ENCODE assay signal across 15 cellular contexts in the genomic region with DNA sequence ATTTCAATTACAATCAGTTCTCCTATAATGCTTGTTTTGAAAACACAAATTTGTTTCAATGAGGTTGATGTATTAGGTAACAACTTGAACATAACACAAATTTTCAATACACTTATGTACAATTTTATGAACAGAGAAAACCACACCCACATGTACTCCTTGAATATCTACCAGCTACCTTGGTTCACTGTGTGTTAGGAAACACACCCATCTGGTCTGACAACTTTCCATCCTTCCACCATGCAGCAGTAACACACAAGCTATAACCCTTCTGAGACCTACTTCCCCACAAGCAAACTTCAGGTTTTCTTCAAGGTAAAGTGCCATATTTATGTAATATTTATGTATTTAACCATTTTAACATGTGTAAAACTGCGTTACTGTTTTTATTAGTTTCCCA. TPM values are rescaled to one million over a fixed set of nuclear protein-coding genes. Genes with fewer than 3 reads are reported as not detected.
A peak's percentile ranks its signal among the peaks of the same experiment; 100 is the strongest.
DNase-seq lines count a peak whose midpoint lies in the region; ATAC-seq and TF ChIP-seq lines count a peak whose summit lies in the region.
"Had no signal": no experiment of that assay in that cellular context is flagged by ENCODE, and none has a peak within 500 bp of the region (broad histone marks: within the 10 kb centered on the region; RNA-seq: fewer than 3 reads in every experiment).

No MANE protein-coding gene starts in this region.

- TF ChIP-seq CTCF in GM23338 (conservative IDR thresholded peaks at IDR 0.05; ENCODE audit: low read depth in 2 of 2) = no peak
- no peak for TF ChIP-seq CTCF in LNCaP clone FGC (IDR thresholded peaks at IDR 0.05; ENCODE audit: control insufficient read depth, extremely low read depth, insufficient read depth)
- no peak for TF ChIP-seq CTCF in smooth muscle cell (IDR thresholded peaks at IDR 0.05; ENCODE audit: borderline replicate concordance, insufficient read depth, poor library complexity, severe bottlenecking)

- no peaks in the 10 kb centered on the region for H3K27me3 Mint-ChIP-seq in GM23338 (ENCODE audit: insufficient read depth, low read depth, poor library complexity)
- H3K27me3 Mint-ChIP-seq: B cell; CD4-positive, alpha-beta memory T cell; IgD-negative memory B cell had no signal

- H3K4me3 ChIP-seq in GM23338 = no peak overlapping the region
- no peak overlapping the region for H3K4me3 ChIP-seq in LNCaP clone FGC (ENCODE audit: low read depth, low read length)
- no peak overlapping the region for H3K4me3 ChIP-seq in MG63
- H3K4me3 ChIP-seq in smooth muscle cell = no peak overlapping the region
- H3K4me3 ChIP-seq: GM12878 had no signal

- peak overlapping the region; percentile 36; the same call in 1 of the 2 replicates for H3K27ac Mint-ChIP-seq in GM23338
- H3K27ac Mint-ChIP-seq: B cell had no signal

- H3K4me1 ChIP-seq in GM23338 (ENCODE audit: insufficient read depth) (no peaks in the 10 kb centered on the region), smooth muscle cell (ENCODE audit: low read depth) (no peaks in the 10 kb centered on the region)

- H3K36me3 ChIP-seq in GM23338 (ENCODE audit: insufficient read depth) = no peaks in the 10 kb centered on the region
- H3K36me3 ChIP-seq in MG63 = no peaks in the 10 kb centered on the region
- H3K36me3 ChIP-seq in smooth muscle cell (ENCODE audit: low read depth) = no peaks in the 10 kb centered on the region

- no peak overlapping the region for H2AFZ ChIP-seq in GM23338
- H2AFZ ChIP-seq in smooth muscle cell (ENCODE audit: low read depth) = no peak overlapping the region

- no peaks in the 10 kb centered on the region for H3K79me2 ChIP-seq in GM23338 (replicated peaks; ENCODE audit: insufficient read depth)
- H3K79me2 ChIP-seq in smooth muscle cell (ENCODE audit: low read depth) = no peaks in the 10 kb centered on the region

- no peaks in the 10 kb centered on the region for H3K4me1 Mint-ChIP-seq in GM23338
- H3K4me1 Mint-ChIP-seq: B cell; CD4-positive, alpha-beta memory T cell; IgD-negative memory B cell had no signal

- H3K9me2 ChIP-seq in GM23338 (ENCODE audit: insufficient read depth) = no peaks in the 10 kb centered on the region

- no peak for ATAC-seq in GM23338
- ATAC-seq: GM12878 had no signal

- H3K9me3 Mint-ChIP-seq in GM23338 = no peaks in the 10 kb centered on the region
- H3K9me3 Mint-ChIP-seq: CD4-positive, alpha-beta memory T cell; IgD-negative memory B cell had no signal

- H3K9me3 ChIP-seq in MG63 = no peaks in the 10 kb centered on the region
- no peaks in the 10 kb centered on the region for H3K9me3 ChIP-seq in smooth muscle cell (replicated peaks; ENCODE audit: low read depth)

- no peaks in the 10 kb centered on the region for H3K36me3 Mint-ChIP-seq in GM23338 (ENCODE audit: low read depth)

- 80% methylated on average over 1 of the region's 1 CpG for WGBS in smooth muscle cell (ENCODE audit: low lambda C conversion rate)

- no peak overlapping the region for H3K9ac ChIP-seq in smooth muscle cell (ENCODE audit: low read depth)

- DNase-seq in GM23338 (ENCODE audit: low spot score) (no peak), LNCaP clone FGC (ENCODE audit: low read depth) (peak; percentile 65), epithelial cell of prostate (ENCODE audit: low read depth, low spot score) (peak; percentile 1), mucosa of gallbladder (ENCODE audit: low spot score) (peak; percentile 45), activated gamma-delta T cell (lab: John Stamatoyannopoulos, UW) (no peak), MG63 (no peak), smooth muscle cell (lab: John Stamatoyannopoulos, UW; ENCODE audit: unreplicated experiment) (no peak)
- no peak for DNase-seq in activated CD4-positive, CD25-positive, alpha-beta regulatory T cell treated with anti-CD3 and anti-CD28 coated beads, Interleukin-2, amount 50 U/mL, for 72 hours
- DNase-seq: C1 segment of cervical spinal cord; CD4-positive, alpha-beta memory T cell; COR-L47; H7 had no signal

- H3K27ac ChIP-seq in GM23338 (ENCODE audit: low read depth) (no peak overlapping the region), epithelial cell of prostate (no peak overlapping the region), smooth muscle cell (ENCODE audit: low read depth) (no peak overlapping the region)

- H3F3A ChIP-seq in GM23338 (replicated peaks; ENCODE audit: low read depth) = no peaks in the 10 kb centered on the region
- no peaks in the 10 kb centered on the region for H3F3A ChIP-seq in smooth muscle cell (ENCODE audit: low read depth)

- H4K20me1 ChIP-seq in GM23338 (replicated peaks; ENCODE audit: insufficient read depth) (no peaks in the 10 kb centered on the region), smooth muscle cell (ENCODE audit: low read depth) (no peaks in the 10 kb centered on the region)

- no peak overlapping the region for H3K4me3 Mint-ChIP-seq in GM23338
- H3K4me3 Mint-ChIP-seq: B cell; CD4-positive, alpha-beta memory T cell; IgD-negative memory B cell had no signal

- H3K4me2 ChIP-seq in GM23338 (no peak overlapping the region), smooth muscle cell (no peak overlapping the region)

- no peaks in the 10 kb centered on the region for H3K27me3 ChIP-seq in GM23338 (ENCODE audit: insufficient read depth)
- no peaks in the 10 kb centered on the region for H3K27me3 ChIP-seq in MG63
- no peaks in the 10 kb centered on the region for H3K27me3 ChIP-seq in smooth muscle cell (ENCODE audit: low read depth)

TF ChIP-seq in GM23338, 12 proteins besides CTCF, POLR2A, EP300 and RAD21:
- TF ChIP-seq NANOG (IDR thresholded peaks at IDR 0.05; ENCODE audit: borderline replicate concordance) = no peak
- TF ChIP-seq, protein P1, sequence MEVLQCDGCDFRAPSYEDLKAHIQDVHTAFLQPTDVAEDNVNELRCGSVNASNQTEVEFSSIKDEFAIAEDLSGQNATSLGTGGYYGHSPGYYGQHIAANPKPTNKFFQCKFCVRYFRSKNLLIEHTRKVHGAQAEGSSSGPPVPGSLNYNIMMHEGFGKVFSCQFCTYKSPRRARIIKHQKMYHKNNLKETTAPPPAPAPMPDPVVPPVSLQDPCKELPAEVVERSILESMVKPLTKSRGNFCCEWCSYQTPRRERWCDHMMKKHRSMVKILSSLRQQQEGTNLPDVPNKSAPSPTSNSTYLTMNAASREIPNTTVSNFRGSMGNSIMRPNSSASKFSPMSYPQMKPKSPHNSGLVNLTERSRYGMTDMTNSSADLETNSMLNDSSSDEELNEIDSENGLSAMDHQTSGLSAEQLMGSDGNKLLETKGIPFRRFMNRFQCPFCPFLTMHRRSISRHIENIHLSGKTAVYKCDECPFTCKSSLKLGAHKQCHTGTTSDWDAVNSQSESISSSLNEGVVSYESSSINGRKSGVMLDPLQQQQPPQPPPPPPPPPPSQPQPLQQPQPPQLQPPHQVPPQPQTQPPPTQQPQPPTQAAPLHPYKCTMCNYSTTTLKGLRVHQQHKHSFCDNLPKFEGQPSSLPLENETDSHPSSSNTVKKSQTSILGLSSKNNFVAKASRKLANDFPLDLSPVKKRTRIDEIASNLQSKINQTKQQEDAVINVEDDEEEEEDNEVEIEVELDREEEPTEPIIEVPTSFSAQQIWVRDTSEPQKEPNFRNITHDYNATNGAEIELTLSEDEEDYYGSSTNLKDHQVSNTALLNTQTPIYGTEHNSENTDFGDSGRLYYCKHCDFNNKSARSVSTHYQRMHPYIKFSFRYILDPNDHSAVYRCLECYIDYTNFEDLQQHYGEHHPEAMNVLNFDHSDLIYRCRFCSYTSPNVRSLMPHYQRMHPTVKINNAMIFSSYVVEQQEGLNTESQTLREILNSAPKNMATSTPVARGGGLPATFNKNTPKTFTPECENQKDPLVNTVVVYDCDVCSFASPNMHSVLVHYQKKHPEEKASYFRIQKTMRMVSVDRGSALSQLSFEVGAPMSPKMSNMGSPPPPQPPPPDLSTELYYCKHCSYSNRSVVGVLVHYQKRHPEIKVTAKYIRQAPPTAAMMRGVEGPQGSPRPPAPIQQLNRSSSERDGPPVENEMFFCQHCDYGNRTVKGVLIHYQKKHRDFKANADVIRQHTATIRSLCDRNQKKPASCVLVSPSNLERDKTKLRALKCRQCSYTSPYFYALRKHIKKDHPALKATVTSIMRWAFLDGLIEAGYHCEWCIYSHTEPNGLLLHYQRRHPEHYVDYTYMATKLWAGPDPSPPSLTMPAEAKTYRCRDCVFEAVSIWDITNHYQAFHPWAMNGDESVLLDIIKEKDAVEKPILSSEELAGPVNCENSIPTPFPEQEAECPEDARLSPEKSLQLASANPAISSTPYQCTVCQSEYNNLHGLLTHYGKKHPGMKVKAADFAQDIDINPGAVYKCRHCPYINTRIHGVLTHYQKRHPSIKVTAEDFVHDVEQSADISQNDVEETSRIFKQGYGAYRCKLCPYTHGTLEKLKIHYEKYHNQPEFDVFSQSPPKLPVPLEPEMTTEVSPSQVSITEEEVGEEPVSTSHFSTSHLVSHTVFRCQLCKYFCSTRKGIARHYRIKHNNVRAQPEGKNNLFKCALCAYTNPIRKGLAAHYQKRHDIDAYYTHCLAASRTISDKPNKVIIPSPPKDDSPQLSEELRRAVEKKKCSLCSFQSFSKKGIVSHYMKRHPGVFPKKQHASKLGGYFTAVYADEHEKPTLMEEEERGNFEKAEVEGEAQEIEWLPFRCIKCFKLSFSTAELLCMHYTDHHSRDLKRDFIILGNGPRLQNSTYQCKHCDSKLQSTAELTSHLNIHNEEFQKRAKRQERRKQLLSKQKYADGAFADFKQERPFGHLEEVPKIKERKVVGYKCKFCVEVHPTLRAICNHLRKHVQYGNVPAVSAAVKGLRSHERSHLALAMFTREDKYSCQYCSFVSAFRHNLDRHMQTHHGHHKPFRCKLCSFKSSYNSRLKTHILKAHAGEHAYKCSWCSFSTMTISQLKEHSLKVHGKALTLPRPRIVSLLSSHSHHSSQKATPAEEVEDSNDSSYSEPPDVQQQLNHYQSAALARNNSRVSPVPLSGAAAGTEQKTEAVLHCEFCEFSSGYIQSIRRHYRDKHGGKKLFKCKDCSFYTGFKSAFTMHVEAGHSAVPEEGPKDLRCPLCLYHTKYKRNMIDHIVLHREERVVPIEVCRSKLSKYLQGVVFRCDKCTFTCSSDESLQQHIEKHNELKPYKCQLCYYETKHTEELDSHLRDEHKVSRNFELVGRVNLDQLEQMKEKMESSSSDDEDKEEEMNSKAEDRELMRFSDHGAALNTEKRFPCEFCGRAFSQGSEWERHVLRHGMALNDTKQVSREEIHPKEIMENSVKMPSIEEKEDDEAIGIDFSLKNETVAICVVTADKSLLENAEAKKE (CRISPR knock-in tag; IDR thresholded peaks at IDR 0.05) = no peak
TF ChIP-seq in GM23338: peak in this region for 0.

RNA-seq across cellular contexts. Expression of gene UBQLN1, which starts 36.4 kb away (rescaled TPM):
- 155 and 168 TPM in 2 replicates for total RNA-seq in GM23338 (2014; rRNA removed; shearing (Covaris generic))
- polyA plus RNA-seq in GM23338 (2016; fragmentation: Nextera tagmentation; extraction: Ambion mirVana) (78.2 and 90.5 TPM in 2 replicates), smooth muscle cell (36.2 and 41.8 TPM in 2 replicates)
- total RNA-seq in mucosa of gallbladder (101 TPM), smooth muscle cell (106 and 116 TPM in 2 replicates)
- total RNA-seq in MG63 (2014; rRNA removed; shearing (Covaris generic); ENCODE audit: low replicate concordance) = 77.3 and 105 TPM in 2 replicates

Comparison
In these comparisons a context has a peak if more than half of its experiments do, and no peak if none do; other contexts are left out.
1. DNase-seq: peak in LNCaP clone FGC (single experiment), epithelial cell of prostate (single experiment) and mucosa of gallbladder (single experiment); none in GM23338 (single experiment), activated gamma-delta T cell (single experiment), MG63 (single experiment), smooth muscle cell (single experiment) and activated CD4-positive, CD25-positive, alpha-beta regulatory T cell treated with anti-CD3 and anti-CD28 coated beads, Interleukin-2, amount 50 U/mL, for 72 hours (single experiment).